ENCODE assay signal across 34 cellular contexts in the genomic region with DNA sequence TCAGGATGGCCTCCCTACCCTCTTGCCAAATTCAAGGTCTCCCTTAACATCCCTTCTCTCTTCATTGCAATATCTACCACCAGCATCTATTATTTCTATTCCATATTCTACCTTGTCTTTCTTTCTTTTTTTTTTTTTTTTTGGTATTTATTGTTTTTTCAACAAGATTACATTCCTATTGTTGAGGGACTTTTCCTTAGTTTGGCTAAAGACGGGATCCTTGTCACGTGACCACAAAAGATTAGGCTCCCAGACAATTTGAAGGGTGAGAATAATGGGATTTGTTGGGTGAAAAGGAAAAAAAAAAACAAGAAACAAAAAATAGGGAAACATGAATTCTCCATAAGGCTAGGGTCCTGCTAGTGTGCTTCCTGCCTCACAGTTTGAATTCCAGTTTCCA.
DNase-seq lines count a peak whose midpoint lies in the region; ATAC-seq, FAIRE-seq and TF ChIP-seq lines count a peak whose summit lies in the region.
"Had no signal": no experiment of that assay in that cellular context is flagged by ENCODE, and none has a peak within 500 bp of the region (broad histone marks: within the 10 kb centered on the region; RNA-seq: fewer than 3 reads in every experiment).

No MANE protein-coding gene starts in this region.

- TF ChIP-seq CTCF in HepG2 (CRISPR knock-in tag; IDR thresholded peaks at IDR 0.05) (no peak), right lobe of liver (IDR thresholded peaks at IDR 0.05) (no peak), GM12878 (IDR thresholded peaks at IDR 0.05 in 2 of 3, conservative IDR thresholded peaks at IDR 0.05 in 1 of 3; ENCODE audit: control insufficient read depth in 2 of 3, extremely low read depth in 1 of 3, insufficient read depth in 1 of 3, low read depth in 3 of 3, low read length in 3 of 3) (no peak), K562 (IDR thresholded peaks at IDR 0.05 in 2 of 3, conservative IDR thresholded peaks at IDR 0.05 in 1 of 3; ENCODE audit: insufficient read depth in 2 of 3, low read depth in 1 of 3, low read length in 3 of 3) (no peak), Calu3 (IDR thresholded peaks at IDR 0.05; ENCODE audit: unreplicated experiment) (no peak)

- H3K79me2 ChIP-seq in HepG2 (ENCODE audit: insufficient read depth, low read length) (no peaks in the 10 kb centered on the region), GM12878 (ENCODE audit: control insufficient read depth, insufficient read depth, low read length) (no peaks in the 10 kb centered on the region), K562 (ENCODE audit: control insufficient read depth, insufficient read depth, low read length) (no peaks in the 10 kb centered on the region)

- no peaks in the 10 kb centered on the region for H3K9me1 ChIP-seq in K562 (ENCODE audit: control insufficient read depth, insufficient read depth, low read length)

- no peaks in the 10 kb centered on the region for H3K9me3 ChIP-seq in HepG2 (ENCODE audit: low read length)
- no peaks in the 10 kb centered on the region for H3K9me3 ChIP-seq in right lobe of liver
- no peaks in the 10 kb centered on the region for H3K9me3 ChIP-seq in GM12878 (replicated peaks; ENCODE audit: control insufficient read depth, insufficient read depth, low read length)
- no peaks in the 10 kb centered on the region for H3K9me3 ChIP-seq in K562 (replicated peaks; ENCODE audit: control insufficient read depth, insufficient read depth, low read depth, low read length)
- H3K9me3 ChIP-seq: A549; BE2C; BLaER1; BLaER1 treated with 17β-estradiol and CSF1 and Interleukin-3, amounts not matched to agents 10 nM and 100 nM; Caco-2 had no signal

- FAIRE-seq in HepG2 (lab: Jason Lieb, UNC) (no peak), GM12878 (lab: Jason Lieb, UNC) (no peak), K562 (lab: Jason Lieb, UNC) (no peak)
- FAIRE-seq: A204.1, A549, D721Med had no signal

- SMC1A ChIA-PET in GM12878 (lab: Charles Lee; ENCODE audit: uncharacterized antibody, unreplicated experiment) = no interaction called here

- H3K9ac ChIP-seq in HepG2 (ENCODE audit: insufficient read depth, low read depth, low read length) (no peak overlapping the region), GM12878 (ENCODE audit: control insufficient read depth, insufficient read depth, low read length) (no peak overlapping the region), K562 (ENCODE audit: insufficient read depth in 1 of 2, low read depth in 2 of 2, low read length in 2 of 2) (no peak overlapping the region)
- H3K9ac ChIP-seq: BLaER1; BLaER1 treated with 17β-estradiol and CSF1 and Interleukin-3, amounts not matched to agents 10 nM and 100 nM had no signal

- H3K36me3 ChIP-seq in HepG2 (replicated peaks in 1 of 2; ENCODE audit: control insufficient read depth in 1 of 2, insufficient read depth in 2 of 2, low read length in 2 of 2) (no peaks in the 10 kb centered on the region), right lobe of liver (no peaks in the 10 kb centered on the region), GM12878 (ENCODE audit: control insufficient read depth in 2 of 2, insufficient read depth in 2 of 2, low read length in 1 of 2) (no peaks in the 10 kb centered on the region), K562 (ENCODE audit: control insufficient read depth, insufficient read depth, low read length) (no peaks in the 10 kb centered on the region)
- H3K36me3 ChIP-seq: BE2C; BLaER1; BLaER1 treated with 17β-estradiol and CSF1 and Interleukin-3, amounts not matched to agents 10 nM and 100 nM had no signal

- DNase-seq in HepG2 (ENCODE audit: low spot score) = no peak
- no peak for DNase-seq in right lobe of liver
- no peak for DNase-seq in GM12878 (ENCODE audit: low read depth, low spot score)
- no peak for DNase-seq in K562 (ENCODE audit: extremely low read depth in 1 of 4, low spot score in 3 of 4)
- DNase-seq in inferior parietal cortex (ENCODE audit: extremely low spot score) = no peak
- no peak for DNase-seq in Calu3
- DNase-seq: 8988T; ACHN; AML-193; BE2C; C1 segment of cervical spinal cord; Caco-2; CD4-positive, alpha-beta memory T cell; CD4-positive, alpha-beta T cell; CD4-positive, CD25-positive, alpha-beta regulatory T cell; CD8-positive, alpha-beta memory T cell; CD8-positive, alpha-beta T cell; COR-L47; DMS 273 treated with DMSO at 0.1 percent for 48 hours; DMS153; DMS53; DMS79; DMS79 treated with DMSO at 0.1 percent for 48 hours; DND-41; EL had no signal

- RAD21 ChIA-PET in GM12878 (lab: Charles Lee; ENCODE audit: unreplicated experiment) = no interaction called here

- no peak overlapping the region for H3K4me3 Mint-ChIP-seq in Calu3 (ENCODE audit: low read depth, unreplicated experiment)
- H3K4me3 Mint-ChIP-seq: B cell; CD14-positive monocyte; CD4-positive, alpha-beta memory T cell; CD4-positive, alpha-beta T cell; CD8-positive, alpha-beta T cell had no signal

- H3K27me3 ChIP-seq in HepG2 (ENCODE audit: control insufficient read depth in 1 of 2, insufficient read depth in 2 of 2, low read length in 2 of 2) (no peaks in the 10 kb centered on the region), right lobe of liver (no peaks in the 10 kb centered on the region), GM12878 (replicated peaks in 1 of 2; ENCODE audit: control insufficient read depth in 2 of 2, insufficient read depth in 2 of 2, low read length in 1 of 2) (no peaks in the 10 kb centered on the region), K562 (ENCODE audit: control insufficient read depth in 2 of 2, insufficient read depth in 2 of 2, low read length in 2 of 2) (no peaks in the 10 kb centered on the region)
- H3K27me3 ChIP-seq: BLaER1; BLaER1 treated with 17β-estradiol and CSF1 and Interleukin-3, amounts not matched to agents 10 nM and 100 nM had no signal

- BruUV-seq in HepG2 (replicated peaks; lab: Mats Ljungman, UMichigan) (no TSS peak), GM12878 (replicated peaks; lab: Mats Ljungman, UMichigan) (no TSS peak), K562 (replicated peaks; lab: Mats Ljungman, UMichigan) (no TSS peak), Calu3 (replicated peaks; lab: Mats Ljungman, UMichigan) (no TSS peak)

- H3K27me3 Mint-ChIP-seq in Calu3 (ENCODE audit: unreplicated experiment) = no peaks in the 10 kb centered on the region

- H3K36me3 Mint-ChIP-seq in Calu3 (ENCODE audit: insufficient read depth, unreplicated experiment) = no peaks in the 10 kb centered on the region
- H3K36me3 Mint-ChIP-seq: CD14-positive monocyte; CD4-positive, alpha-beta memory T cell; CD4-positive, CD25-positive, alpha-beta regulatory T cell; CD8-positive, alpha-beta memory T cell; CD8-positive, alpha-beta T cell had no signal

- POLR2A ChIA-PET in HepG2 (lab: Yijun Ruan, JAX) (no interaction called here), GM12878 (lab: Charles Lee) (no interaction called here), K562 (lab: Yijun Ruan, JAX) (no interaction called here)

- TF ChIP-seq POLR2A in HepG2 (IDR thresholded peaks at IDR 0.05; ENCODE audit: insufficient read depth in 1 of 2, low read depth in 2 of 2, low read length in 2 of 2) = no peak
- TF ChIP-seq POLR2A in right lobe of liver (IDR thresholded peaks at IDR 0.05) = no peak
- TF ChIP-seq POLR2A in GM12878 (IDR thresholded peaks at IDR 0.05; ENCODE audit: low read depth, low read length) = no peak
- TF ChIP-seq POLR2A in K562 (conservative IDR thresholded peaks at IDR 0.05) = no peak

- H3K4me3 ChIP-seq in HepG2 (replicated peaks in 1 of 3; ENCODE audit: insufficient read depth in 1 of 3, low read depth in 2 of 3, low read length in 3 of 3) (no peak overlapping the region), right lobe of liver (no peak overlapping the region), GM12878 (no peak overlapping the region), K562 (no peak overlapping the region)
- H3K4me3 ChIP-seq: A549; BLaER1; BLaER1 treated with 17β-estradiol and CSF1 and Interleukin-3, amounts not matched to agents 10 nM and 100 nM had no signal

- in situ Hi-C loops in HepG2 (cut with HindIII; ENCODE audit: extremely low pct_ligation_motif_present, low pct_unique_long_range_greater_than_20kb) (loop anchor here (5.0 to 10.0 kb wide), 2 partner anchors 359 to 546 kb away; no protein-coding TSS in a partner anchor), GM12878 (cut with MboI) (loop anchor here (10.0 kb wide), 1 partner anchor 546 kb away; no protein-coding TSS in a partner anchor), K562 (cut with MboI) (loop anchor here (10.0 kb wide), 1 partner anchor 546 kb away; no protein-coding TSS in a partner anchor)

- CTCF ChIA-PET in HepG2 (lab: Yijun Ruan, JAX; ENCODE audit: low intra/inter-chr PET ratio, low total read pairs) (no interaction called here), GM12878 (lab: Yijun Ruan, JAX) (interaction anchor here (1.1 kb wide), 1 partner anchor 543 kb away, joined by 3 read pairs; no protein-coding TSS in a partner anchor), K562 (lab: Yijun Ruan, JAX; ENCODE audit: low intra/inter-chr PET ratio) (interaction anchor here (0.6 to 3.9 kb wide), 3 partner anchors 338 to 539 kb away, joined by 5 to 35 read pairs (median 35); no protein-coding TSS in a partner anchor), Calu3 (lab: Charles Lee) (no interaction called here)

- intact Hi-C loops in HepG2 (cut with micrococcal nuclease; ENCODE audit: unreplicated experiment) = loop anchor here (10.0 kb wide), 1 partner anchor 216 kb away; no protein-coding TSS in a partner anchor
- intact Hi-C loops in right lobe of liver (cut with DNase I) = loop anchor here in 1 of 2 donors (10.0 kb wide), 2 partner anchors 366 to 536 kb away; no protein-coding TSS in a partner anchor
- intact Hi-C loops in GM12878 (cut with micrococcal nuclease; ENCODE audit: unreplicated experiment) = loop anchor here (5.0 kb wide), 3 partner anchors 159 to 599 kb away; no protein-coding TSS in a partner anchor
- intact Hi-C loops in K562 (cut with micrococcal nuclease) = loop anchor here (10.0 kb wide), 1 partner anchor 456 kb away; no protein-coding TSS in a partner anchor
- intact Hi-C loops in Calu3 (cut with micrococcal nuclease; ENCODE audit: unreplicated experiment) = loop anchor here (5.0 to 10.0 kb wide), 3 partner anchors 116 to 454 kb away; no protein-coding TSS in a partner anchor

- H3K4me1 ChIP-seq in HepG2 (ENCODE audit: insufficient read depth, low read length) (no peaks in the 10 kb centered on the region), right lobe of liver (peaks cover 0 to 6% (median 0%) of the 10 kb centered on the region in 4 donors), GM12878 (ENCODE audit: control insufficient read depth, insufficient read depth, low read length) (no peaks in the 10 kb centered on the region), K562 (replicated peaks in 1 of 2; ENCODE audit: control insufficient read depth in 2 of 2, insufficient read depth in 2 of 2, low read length in 2 of 2) (no peaks in the 10 kb centered on the region)
- H3K4me1 ChIP-seq: A549; BE2C; BLaER1; BLaER1 treated with 17β-estradiol and CSF1 and Interleukin-3, amounts not matched to agents 10 nM and 100 nM; Caco-2 had no signal

- H3K4me1 Mint-ChIP-seq in Calu3 (ENCODE audit: low read depth, unreplicated experiment) = no peaks in the 10 kb centered on the region
- H3K4me1 Mint-ChIP-seq: B cell; CD14-positive monocyte; CD8-positive, alpha-beta memory T cell had no signal

- no peaks in the 10 kb centered on the region for H3K9me3 Mint-ChIP-seq in Calu3 (ENCODE audit: low read depth, unreplicated experiment)
- H3K9me3 Mint-ChIP-seq: CD14-positive monocyte; CD4-positive, alpha-beta memory T cell; CD4-positive, alpha-beta T cell; CD8-positive, alpha-beta memory T cell; CD8-positive, alpha-beta T cell had no signal

- ATAC-seq in HepG2 (no peak), right lobe of liver (no peak), GM12878 (no peak), K562 (no peak)
- ATAC-seq: A549; CD8-positive, alpha-beta T cell had no signal

- no peak overlapping the region for H3K27ac Mint-ChIP-seq in Calu3 (ENCODE audit: unreplicated experiment)
- H3K27ac Mint-ChIP-seq: B cell; CD14-positive monocyte; CD4-positive, alpha-beta memory T cell; CD4-positive, alpha-beta T cell; CD4-positive, CD25-positive, alpha-beta regulatory T cell; CD8-positive, alpha-beta memory T cell; CD8-positive, alpha-beta T cell had no signal

- H3K27ac ChIP-seq in HepG2 (ENCODE audit: extremely low read length, insufficient read depth, low read length) (no peak overlapping the region), right lobe of liver (no peak overlapping the region), GM12878 (ENCODE audit: control insufficient read depth, insufficient read depth) (no peak overlapping the region), K562 (ENCODE audit: extremely low read depth, low read depth, low read length) (no peak overlapping the region)
- H3K27ac ChIP-seq: 22Rv1; A549; BLaER1; BLaER1 treated with 17β-estradiol and CSF1 and Interleukin-3, amounts not matched to agents 10 nM and 100 nM; C4-2B had no signal

- WGBS in HepG2 (ENCODE audit: low lambda C conversion rate) = 22% methylated on average over 2 of the region's 2 CpGs
- WGBS in right lobe of liver (ENCODE audit: insufficient coverage, low coverage, low lambda C conversion rate, missing lambda C conversion rate) = 69% methylated on average over 2 of the region's 2 CpGs
- WGBS in GM12878 (ENCODE audit: insufficient coverage, insufficient replicate concordance, low lambda C conversion rate, missing lambda C conversion rate) = 12% methylated on average over 2 of the region's 2 CpGs
- WGBS in K562 (ENCODE audit: insufficient coverage, low coverage, missing lambda C conversion rate) = 6% methylated on average over 2 of the region's 2 CpGs

- H3K4me2 ChIP-seq in HepG2 (ENCODE audit: low read depth, low read length) (no peak overlapping the region), GM12878 (ENCODE audit: control insufficient read depth, insufficient read depth) (no peak overlapping the region), K562 (ENCODE audit: insufficient read depth, low read length) (no peak overlapping the region)
- H3K4me2 ChIP-seq: A549; BLaER1; BLaER1 treated with 17β-estradiol and CSF1 and Interleukin-3, amounts not matched to agents 10 nM and 100 nM had no signal

- no peak for TF ChIP-seq RAD21 in HepG2 (CRISPR knock-in tag; IDR thresholded peaks at IDR 0.05)
- no peak for TF ChIP-seq RAD21 in GM12878 (IDR thresholded peaks at IDR 0.05; ENCODE audit: insufficient read depth, low read depth, low read length)
- no peak for TF ChIP-seq RAD21 in K562 (CRISPR knock-in tag; conservative IDR thresholded peaks at IDR 0.05 in 1 of 2, IDR thresholded peaks at IDR 0.05 in 1 of 2)

- no peak overlapping the region for H2AFZ ChIP-seq in HepG2 (ENCODE audit: low read length)
- H2AFZ ChIP-seq in GM12878 (ENCODE audit: control insufficient read depth, low read depth, low read length) = no peak overlapping the region
- 0 out of 2 replicates have a peak overlapping the region, but pooled peaks have one; percentile 4 for H2AFZ ChIP-seq in K562 (ENCODE audit: low read depth, low read length)

- no peak for TF ChIP-seq EP300 in HepG2 (IDR thresholded peaks at IDR 0.05; ENCODE audit: low read depth in 2 of 2, low read length in 2 of 2)
- TF ChIP-seq EP300 in HepG2 (CRISPR knock-in tag; IDR thresholded peaks at IDR 0.05; ENCODE audit: borderline replicate concordance) = no peak
- TF ChIP-seq EP300 in GM12878 (IDR thresholded peaks at IDR 0.05; ENCODE audit: borderline replicate concordance in 1 of 2, control insufficient read depth in 1 of 2, low read depth in 2 of 2, low read length in 2 of 2) = no peak
- no peak for TF ChIP-seq EP300 in K562 (IDR thresholded peaks at IDR 0.05; ENCODE audit: low read length)

- H4K20me1 ChIP-seq in HepG2 (ENCODE audit: insufficient read depth, low read length) = no peaks in the 10 kb centered on the region
- H4K20me1 ChIP-seq in GM12878 (ENCODE audit: control insufficient read depth, insufficient read depth) = no peaks in the 10 kb centered on the region
- no peaks in the 10 kb centered on the region for H4K20me1 ChIP-seq in K562 (replicated peaks; ENCODE audit: control insufficient read depth, insufficient read depth, low read length)
- H4K20me1 ChIP-seq: BLaER1; BLaER1 treated with 17β-estradiol and CSF1 and Interleukin-3, amounts not matched to agents 10 nM and 100 nM had no signal

Comparison
In these comparisons a context has a peak if more than half of its experiments do, and no peak if none do; other contexts are left out.
1. CTCF ChIA-PET loops: an anchor here in GM12878 (1.1 kb wide) and K562 (0.6 to 3.9 kb wide); none called in HepG2 and Calu3.